8 cellular contexts compared by ENCODE assay signal in the genomic region with DNA sequence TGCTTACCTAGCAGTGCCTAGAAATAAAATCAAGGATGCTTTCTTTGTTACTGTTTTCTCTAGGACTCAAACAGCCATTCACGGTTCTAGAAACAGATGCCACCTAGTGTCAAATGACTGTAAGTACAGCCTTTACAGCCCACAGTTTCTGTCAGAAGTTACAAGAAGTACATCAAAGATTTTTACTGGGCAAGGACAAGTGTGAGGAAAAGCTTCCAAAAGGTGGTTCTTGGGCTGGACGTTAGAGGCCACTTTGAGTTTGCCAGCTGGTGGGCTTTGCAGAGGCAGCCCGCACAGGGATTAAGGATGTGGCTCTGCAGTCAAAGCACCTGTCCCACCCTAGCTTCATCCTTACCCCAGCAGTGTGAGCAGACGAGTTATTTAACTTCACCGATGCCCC. TPM values are rescaled to one million over a fixed set of nuclear protein-coding genes. Genes with fewer than 3 reads are reported as not detected.
DNase-seq lines count a peak whose midpoint lies in the region; ATAC-seq and TF ChIP-seq lines count a peak whose summit lies in the region.

No MANE protein-coding gene starts in this region.

- no peak overlapping the region for H3K27ac Mint-ChIP-seq in Calu3 (ENCODE audit: unreplicated experiment)
- no peak overlapping the region for H3K27ac Mint-ChIP-seq in HFFc6
- H3K27ac Mint-ChIP-seq in stimulated activated effector memory CD8-positive, alpha-beta T cell treated with anti-CD3 and anti-CD28 coated beads, Interleukin-12 subunit alpha, Interleukin-12 subunit beta, amount 100 ng/mL, for 72 hours: no peak overlapping the region

- DNase-seq in Calu3 (no peak), HFFc6 (peak; percentile 55), NCI-H748 (lab: John Stamatoyannopoulos, UW; ENCODE audit: unreplicated experiment) (peak; percentile 66), astrocyte of the hippocampus (ENCODE audit: low read depth, low spot score) (peak; percentile 73), iPS-NIHi11 (ENCODE audit: low spot score) (peak; percentile 49)
- peak in 1 of 2 donors; percentile 53 for DNase-seq in stimulated activated effector memory CD8-positive, alpha-beta T cell treated with anti-CD3 and anti-CD28 coated beads, Interleukin-12 subunit alpha, Interleukin-12 subunit beta, amount 100 ng/mL, for 72 hours (ENCODE audit: low spot score in 2 of 2)
- DNase-seq in stimulated activated CD4-positive, alpha-beta T cell treated with anti-CD3 and anti-CD28 coated beads, Interleukin-12 subunit alpha, Interleukin-12 subunit beta, amount 100 ng/mL, for 4 hours: no peak

- CTCF ChIA-PET in Calu3 (lab: Charles Lee): no interaction called here

- H3K27me3 Mint-ChIP-seq in Calu3 (ENCODE audit: unreplicated experiment): no peaks in the 10 kb centered on the region
- no peaks in the 10 kb centered on the region for H3K27me3 Mint-ChIP-seq in HFFc6 (ENCODE audit: insufficient read depth)

- H3K4me3 Mint-ChIP-seq in Calu3 (ENCODE audit: low read depth, unreplicated experiment): no peak overlapping the region
- H3K4me3 Mint-ChIP-seq in HFFc6: no peak overlapping the region
- no peak overlapping the region for H3K4me3 Mint-ChIP-seq in stimulated activated effector memory CD8-positive, alpha-beta T cell treated with anti-CD3 and anti-CD28 coated beads, Interleukin-12 subunit alpha, Interleukin-12 subunit beta, amount 100 ng/mL, for 72 hours

- H3K36me3 Mint-ChIP-seq in Calu3 (ENCODE audit: insufficient read depth, unreplicated experiment) (peaks cover 8% of the 10 kb centered on the region), HFFc6 (ENCODE audit: low read depth) (no peaks in the 10 kb centered on the region)
- H3K36me3 Mint-ChIP-seq in stimulated activated effector memory CD8-positive, alpha-beta T cell treated with anti-CD3 and anti-CD28 coated beads, Interleukin-12 subunit alpha, Interleukin-12 subunit beta, amount 100 ng/mL, for 72 hours: peaks cover 5% of the 10 kb centered on the region

- ATAC-seq in stimulated activated effector memory CD8-positive, alpha-beta T cell treated with anti-CD3 and anti-CD28 coated beads, Interleukin-12 subunit alpha, Interleukin-12 subunit beta, amount 100 ng/mL, for 72 hours: peak; percentile 70
- ATAC-seq in HG03439 (IDR thresholded peaks at IDR 0.05; ENCODE audit: unreplicated experiment): no peak

- TF ChIP-seq CTCF in Calu3 (IDR thresholded peaks at IDR 0.05; ENCODE audit: unreplicated experiment) (peak; percentile 54), HFFc6 (IDR thresholded peaks at IDR 0.05) (peak; percentile 91)

- intact Hi-C loops in Calu3 (cut with micrococcal nuclease; ENCODE audit: unreplicated experiment): loop anchor here (5.0 to 10.0 kb wide), 3 partner anchors 99 to 171 kb away; partner anchors contain the start of genes NDUFS8 and TCIRG1

- H3K4me1 Mint-ChIP-seq in Calu3 (ENCODE audit: low read depth, unreplicated experiment) (peaks cover 43% of the 10 kb centered on the region), HFFc6 (ENCODE audit: low read depth) (peaks cover 39% of the 10 kb centered on the region)
- peaks cover 45% of the 10 kb centered on the region for H3K4me1 Mint-ChIP-seq in stimulated activated effector memory CD8-positive, alpha-beta T cell treated with anti-CD3 and anti-CD28 coated beads, Interleukin-12 subunit alpha, Interleukin-12 subunit beta, amount 100 ng/mL, for 72 hours

- H3K9me3 Mint-ChIP-seq in Calu3 (ENCODE audit: low read depth, unreplicated experiment) (no peaks in the 10 kb centered on the region), HFFc6 (no peaks in the 10 kb centered on the region)
- H3K9me3 Mint-ChIP-seq in stimulated activated effector memory CD8-positive, alpha-beta T cell treated with anti-CD3 and anti-CD28 coated beads, Interleukin-12 subunit alpha, Interleukin-12 subunit beta, amount 100 ng/mL, for 72 hours: no peaks in the 10 kb centered on the region

- no TSS peak for BruUV-seq in Calu3 (replicated peaks; lab: Mats Ljungman, UMichigan)

RNA-seq across cellular contexts. Expression of gene KMT5B, which starts 6.9 kb away (rescaled TPM):
- 31.3 and 39.2 TPM in 2 replicates for total RNA-seq in Calu3 (2022)
- total RNA-seq in HFFc6 (2021; fragmentation: NEBNext Ultra II Directional; extraction: Animal tissue kit (Norgen Biotek cat#: 25700)): 10 to 100 TPM; 20.3 to 23.7 (median 22.4) TPM

Comparison
In these comparisons a context has a peak if more than half of its experiments do, and no peak if none do; other contexts are left out.
1. DNase-seq: peak in HFFc6 (single experiment), NCI-H748 (single experiment), astrocyte of the hippocampus (single experiment) and iPS-NIHi11 (single experiment); none in Calu3 (single experiment) and stimulated activated CD4-positive, alpha-beta T cell treated with anti-CD3 and anti-CD28 coated beads, Interleukin-12 subunit alpha, Interleukin-12 subunit beta, amount 100 ng/mL, for 4 hours (single experiment).